ENCODE assay signal across 26 cellular contexts in genomic region chr10:9602930-9603459, GRCh38.
"Had no signal": no experiment of that assay in that cellular context is flagged by ENCODE, and none has a peak within 500 bp of the region (broad histone marks: within the 10 kb centered on the region; RNA-seq: fewer than 3 reads in every experiment).

No MANE protein-coding gene starts in this region.

- H3K4me3 ChIP-seq: cardiac muscle cell had no signal

- ATAC-seq: activated naive CD4-positive, alpha-beta T cell treated with anti-CD3 and anti-CD28 coated beads, Interleukin-2, amount 50 U/mL, for 72 hours; activated naive CD8-positive, alpha-beta T cell treated with anti-CD3 and anti-CD28 coated beads, Interleukin-2, amount 50 U/mL, for 24 hours; activated T-cell treated with anti-CD3 and anti-CD28 coated beads, Interleukin-2, amount 50 U/mL, for 4 hours; T-helper 17 cell had no signal

- H3K27me3 ChIP-seq: brain microvascular endothelial cell, cardiac muscle cell had no signal

- DNase-seq: activated CD4-positive, alpha-beta memory T cell treated with anti-CD3 and anti-CD28 coated beads for 36 hours; activated CD4-positive, alpha-beta T cell treated with anti-CD3 and anti-CD28 coated beads, Interleukin-2, amount 10 ng/mL, durations not matched to agents 7 days and 5 days; activated CD4-positive, CD25-positive, alpha-beta regulatory T cell; activated CD8-positive, alpha-beta memory T cell treated with anti-CD3 and anti-CD28 coated beads for 24 hours; activated effector memory CD4-positive, alpha-beta T cell treated with anti-CD3 and anti-CD28 coated beads, Interleukin-2, amount 50 U/mL, for 16 hours; activated naive CD4-positive, alpha-beta T cell treated with Interleukin-2 at 50 U/mL for 16 hours; activated naive CD8-positive, alpha-beta T cell treated with anti-CD3 and anti-CD28 coated beads, Interleukin-2, amount 50 U/mL, for 24 hours; activated T-cell treated with anti-CD3 and anti-CD28 coated beads, Interleukin-2, amount 50 U/mL, for 4 hours; amniotic stem cell; brain microvascular endothelial cell; MV-4-11; NCI-H1092 treated with DMSO at 0.1 percent for 48 hours; NCI-H1417 treated with DMSO at 0.1 percent for 48 hours; NCI-H1694; NCI-H2029; NCI-H2107; NCI-H510A treated with DMSO at 0.1 percent for 48 hours; NCI-H69; NK-92 treated with Interleukin-12 subunit alpha and Interleukin-12 subunit beta, amount 100 ng/mL, for 24 hours; SIG-M5; T-helper 17 cell; T1000 had no signal

- H3K27ac ChIP-seq: brain microvascular endothelial cell, cardiac muscle cell, VCaP had no signal

- FAIRE-seq: astrocyte had no signal

- H3K36me3 ChIP-seq: brain microvascular endothelial cell, cardiac muscle cell had no signal
